In the genomic region with DNA sequence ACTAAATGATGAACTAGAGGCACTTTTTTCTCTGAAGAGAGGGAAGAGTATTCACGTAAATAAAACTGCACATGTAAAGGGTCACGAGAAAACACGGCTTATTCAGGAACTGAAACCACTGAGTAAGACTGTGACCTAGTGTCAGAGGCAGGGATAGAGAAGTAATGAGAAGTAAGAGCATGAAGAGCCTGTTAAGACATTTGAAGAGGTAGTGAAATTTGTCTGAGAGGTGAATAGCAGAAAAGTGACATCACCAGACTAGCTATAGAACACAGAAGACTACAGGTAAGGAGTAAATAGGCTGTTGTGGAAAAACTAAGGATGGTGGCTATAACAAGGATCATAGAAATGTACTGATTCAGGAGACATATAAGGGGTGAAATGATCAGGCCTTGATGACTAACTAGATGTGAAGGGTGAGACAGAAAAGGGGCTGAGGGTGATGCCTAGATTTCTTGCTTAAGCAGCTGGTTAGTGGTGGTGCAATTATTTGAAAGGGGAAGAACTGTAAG, we compare ENCODE assay signal across 8 cellular contexts.
DNase-seq lines count a peak whose midpoint lies in the region; ATAC-seq and TF ChIP-seq lines count a peak whose summit lies in the region.

No MANE protein-coding gene starts in this region.

- DNase-seq in caudate nucleus (lab: John Stamatoyannopoulos, UW) (peak in 1 of 61 donors; percentile 3), type B pancreatic cell (ENCODE audit: extremely low spot score, unreplicated experiment) (no peak), AG20443 (ENCODE audit: low spot score) (no peak), NCI-H1417 treated with DMSO at 0.1 percent for 48 hours (lab: John Stamatoyannopoulos, UW) (no peak), hepatic stellate cell (ENCODE audit: low spot score) (no peak)

- no peak overlapping the region for H3K27ac Mint-ChIP-seq in type B pancreatic cell

- TF ChIP-seq CTCF in type B pancreatic cell (conservative IDR thresholded peaks at IDR 0.05) = no peak

- H3K36me3 ChIP-seq in BLaER1 treated with 17β-estradiol and CSF1 and Interleukin-3, amounts not matched to agents 10 nM and 100 nM = peaks cover 37 to 84% (median 74%) of the 10 kb centered on the region in 11 experiments; a peak in 21 of 22 replicates

- H3K9me3 ChIP-seq in BLaER1 treated with 17β-estradiol and CSF1 and Interleukin-3, amounts not matched to agents 10 nM and 100 nM (replicated peaks in 1 of 11) = peaks cover 12 to 23% (median 19%) of the 10 kb centered on the region in 11 experiments

- no peaks in the 10 kb centered on the region for H3K4me1 Mint-ChIP-seq in type B pancreatic cell (ENCODE audit: unreplicated experiment)

- peaks cover 22 to 66% (median 29%) of the 10 kb centered on the region in 10 experiments for H3K4me1 ChIP-seq in BLaER1 treated with 17β-estradiol and CSF1 and Interleukin-3, amounts not matched to agents 10 nM and 100 nM

- H3K9me3 Mint-ChIP-seq in type B pancreatic cell = no peaks in the 10 kb centered on the region

- H3K4me2 ChIP-seq in BLaER1 treated with 17β-estradiol and CSF1 and Interleukin-3, amounts not matched to agents 10 nM and 100 nM = peak overlapping the region in 8 of 11 experiments; percentile 36 to 92 (median 58); a peak in 16 of 22 replicates

- ATAC-seq in GM19372 (IDR thresholded peaks at IDR 0.05; ENCODE audit: low read depth, unreplicated experiment) (peak; percentile 100), HG03280 (IDR thresholded peaks at IDR 0.05; ENCODE audit: unreplicated experiment) (peak; percentile 100)

- H3K36me3 Mint-ChIP-seq in type B pancreatic cell = peaks cover 51% of the 10 kb centered on the region

- peak overlapping the region in 9 of 11 experiments; percentile 10 to 93 (median 70); a peak in 14 of 22 replicates for H3K27ac ChIP-seq in BLaER1 treated with 17β-estradiol and CSF1 and Interleukin-3, amounts not matched to agents 10 nM and 100 nM
- H3K27ac ChIP-seq in caudate nucleus (ENCODE audit: low read depth, low read length) = peak overlapping the region; percentile 42

- H3K27me3 Mint-ChIP-seq in type B pancreatic cell = no peaks in the 10 kb centered on the region

- peak overlapping the region in 1 of 10 experiments; percentile 25; a peak in 2 of 20 replicates for H3K4me3 ChIP-seq in BLaER1 treated with 17β-estradiol and CSF1 and Interleukin-3, amounts not matched to agents 10 nM and 100 nM

- H3K9ac ChIP-seq in BLaER1 treated with 17β-estradiol and CSF1 and Interleukin-3, amounts not matched to agents 10 nM and 100 nM = peak overlapping the region in 6 of 11 experiments; percentile 28 to 80 (median 67); a peak in 11 of 22 replicates

- no peaks in the 10 kb centered on the region for H4K20me1 ChIP-seq in BLaER1 treated with 17β-estradiol and CSF1 and Interleukin-3, amounts not matched to agents 10 nM and 100 nM

- H3K27me3 ChIP-seq in BLaER1 treated with 17β-estradiol and CSF1 and Interleukin-3, amounts not matched to agents 10 nM and 100 nM = no peaks in the 10 kb centered on the region

- H3K4me3 Mint-ChIP-seq in type B pancreatic cell = no peak overlapping the region
